24 cellular contexts compared by ENCODE assay signal in genomic region chrX:100643212-100643611, GRCh38. TPM values are rescaled to one million over a fixed set of nuclear protein-coding genes. Genes with fewer than 3 reads are reported as not detected.
DNase-seq lines count a peak whose midpoint lies in the region; ATAC-seq and TF ChIP-seq lines count a peak whose summit lies in the region.
"Had no signal": no experiment of that assay in that cellular context is flagged by ENCODE, and none has a peak within 500 bp of the region (broad histone marks: within the 10 kb centered on the region; RNA-seq: fewer than 3 reads in every experiment).

No MANE protein-coding gene starts in this region.

- H3K4me2 ChIP-seq in GM23248 (ENCODE audit: unreplicated experiment) = peak overlapping the region; percentile 88
- no peak overlapping the region for H3K4me2 ChIP-seq in fibroblast of lung (ENCODE audit: extremely low read depth, insufficient read depth, low read length)
- peak overlapping the region; percentile 53 for H3K4me2 ChIP-seq in skeletal muscle satellite cell (ENCODE audit: low read length)

- H2AFZ ChIP-seq in GM23248 (no peak overlapping the region; the same call in 1 of the 2 replicates), fibroblast of lung (ENCODE audit: low read length) (no peak overlapping the region)

- H3K4me1 ChIP-seq in GM23248 (ENCODE audit: insufficient read depth) = peaks cover 37% of the 10 kb centered on the region
- H3K4me1 ChIP-seq in fibroblast of lung (ENCODE audit: control insufficient read depth, extremely low read depth, insufficient read depth, low read length) = peaks cover 21% of the 10 kb centered on the region
- peaks cover 33% of the 10 kb centered on the region for H3K4me1 ChIP-seq in skeletal muscle satellite cell (ENCODE audit: control insufficient read depth, insufficient read depth, low read length)
- H3K4me1 ChIP-seq: right atrium auricular region had no signal

- H3K9ac ChIP-seq in GM23248 (peak overlapping the region; percentile 85), fibroblast of lung (ENCODE audit: insufficient read depth, low read length) (no peak overlapping the region), skeletal muscle satellite cell (ENCODE audit: low read depth, low read length) (peak overlapping the region; percentile 55)

- H3K9me2 ChIP-seq in GM23248 (ENCODE audit: insufficient read depth) = no peaks in the 10 kb centered on the region

- ATAC-seq in HG02970 (IDR thresholded peaks at IDR 0.05; ENCODE audit: low FRiP score, unreplicated experiment) (no peak), HG03520 (IDR thresholded peaks at IDR 0.05; ENCODE audit: unreplicated experiment) (no peak), left colon (no peak)
- ATAC-seq: naive thymus-derived CD8-positive, alpha-beta T cell had no signal

- H3K4me3 ChIP-seq in GM23248 = peak overlapping the region; percentile 74
- no peak overlapping the region for H3K4me3 ChIP-seq in brain microvascular endothelial cell (ENCODE audit: low read depth, low read length)
- H3K4me3 ChIP-seq in fibroblast of lung (replicated peaks in 1 of 4; ENCODE audit: control extremely low read depth in 1 of 4, insufficient read depth in 1 of 4, low read depth in 3 of 4, low read length in 4 of 4) = peak overlapping the region in 1 of 4 experiments; percentile 82
- no peak overlapping the region for H3K4me3 ChIP-seq in skeletal muscle satellite cell (ENCODE audit: low read length)
- H3K4me3 ChIP-seq: HAP-1, ovary, right atrium auricular region had no signal

- H3K27ac ChIP-seq in GM23248 (peak overlapping the region; percentile 84), brain microvascular endothelial cell (peak overlapping the region; percentile 79), fibroblast of lung (ENCODE audit: insufficient read depth, low read length) (peak overlapping the region; percentile 60)
- H3K27ac ChIP-seq: C4-2B, ovary had no signal

- 73 to 79% methylated on average over 8 to 11 of the region's 11 CpGs for WGBS in GM23248 (ENCODE audit: low coverage in 1 of 2, low lambda C conversion rate in 2 of 2, missing lambda C conversion rate in 2 of 2), 2 experiments

- H4K20me1 ChIP-seq in GM23248 (ENCODE audit: insufficient read depth) (no peaks in the 10 kb centered on the region), fibroblast of lung (ENCODE audit: control insufficient read depth, extremely low read depth, insufficient read depth, low read length) (no peaks in the 10 kb centered on the region)

- intact Hi-C loops in left colon (cut with DNase I, micrococcal nuclease) = no loop called here

- H3F3A ChIP-seq in GM23248 (ENCODE audit: insufficient read depth) = peaks cover 39% of the 10 kb centered on the region

- DNase-seq in GM23248 (no peak), brain microvascular endothelial cell (no peak), fibroblast of lung (ENCODE audit: low read depth in 2 of 2) (no peak), amniotic stem cell (lab: John Stamatoyannopoulos, UW) (no peak), left colon (no peak)
- DNase-seq: activated CD4-positive, alpha-beta memory T cell treated with anti-CD3 and anti-CD28 coated beads for 36 hours; activated CD4-positive, CD25-positive, alpha-beta regulatory T cell; activated effector memory CD4-positive, alpha-beta T cell treated with anti-CD3 and anti-CD28 coated beads, Interleukin-2, amount 50 U/mL, for 16 hours; cortex of kidney; KG1; kidney; naive thymus-derived CD8-positive, alpha-beta T cell; NCI-H526 treated with DMSO at 0.1 percent for 48 hours; stimulated activated CD4-positive, alpha-beta T cell treated with anti-CD3 and anti-CD28 coated beads, Interleukin-15, amount 100 ng/mL, for 24 hours; stimulated activated CD8-positive, alpha-beta memory T cell treated with anti-CD3 and anti-CD28 coated beads, Interleukin-4, amount 100 ng/mL, for 48 hours had no signal

- H3K36me3 ChIP-seq in GM23248 (ENCODE audit: low read depth) (no peaks in the 10 kb centered on the region), brain microvascular endothelial cell (replicated peaks) (no peaks in the 10 kb centered on the region), fibroblast of lung (ENCODE audit: control insufficient read depth, insufficient read depth, low read length) (no peaks in the 10 kb centered on the region), skeletal muscle satellite cell (ENCODE audit: insufficient read depth, low read length) (no peaks in the 10 kb centered on the region)
- H3K36me3 ChIP-seq: HAP-1, ovary, right atrium auricular region had no signal

- H3K9me3 ChIP-seq in GM23248 (ENCODE audit: low read depth) (no peaks in the 10 kb centered on the region), fibroblast of lung (ENCODE audit: control insufficient read depth, insufficient read depth, low read depth, low read length) (no peaks in the 10 kb centered on the region), skeletal muscle satellite cell (replicated peaks; ENCODE audit: low read length) (no peaks in the 10 kb centered on the region)
- H3K9me3 ChIP-seq: HAP-1, ovary, right atrium auricular region had no signal

- H3K27me3 ChIP-seq in GM23248 (replicated peaks; ENCODE audit: insufficient read depth) = no peaks in the 10 kb centered on the region
- no peaks in the 10 kb centered on the region for H3K27me3 ChIP-seq in brain microvascular endothelial cell (replicated peaks)
- H3K27me3 ChIP-seq in fibroblast of lung (ENCODE audit: control insufficient read depth, insufficient read depth, low read length) = no peaks in the 10 kb centered on the region
- no peaks in the 10 kb centered on the region for H3K27me3 ChIP-seq in skeletal muscle satellite cell (ENCODE audit: control insufficient read depth, insufficient read depth, low read length)
- H3K27me3 ChIP-seq: ovary, right atrium auricular region had no signal

- in situ Hi-C loops in GM23248 (cut with MboI) (no loop called here), brain microvascular endothelial cell (cut with HindIII; ENCODE audit: low pct_ligation_motif_present, low sequenced_read_pairs) (no loop called here)

- no peak for TF ChIP-seq CTCF in brain microvascular endothelial cell (IDR thresholded peaks at IDR 0.05; ENCODE audit: low read depth, low read length, missing control alignments)
- TF ChIP-seq CTCF in fibroblast of lung (conservative IDR thresholded peaks at IDR 0.05 in 1 of 2, IDR thresholded peaks at IDR 0.05 in 1 of 2; ENCODE audit: low read depth in 1 of 2, low read length in 2 of 2) = no peak

- 0 out of 2 replicates have a peak, but pooled peaks cover 19% of the 10 kb centered on the region for H3K79me2 ChIP-seq in GM23248 (ENCODE audit: insufficient read depth)
- peaks cover 12% of the 10 kb centered on the region for H3K79me2 ChIP-seq in fibroblast of lung (ENCODE audit: control insufficient read depth, insufficient read depth, low read length)

RNA-seq across cellular contexts. Expression of gene SRPX2, which starts 0.8 kb away (rescaled TPM):
- 36.5 and 36.7 TPM in 2 replicates for total RNA-seq in GM23248 (2014; rRNA removed; shearing (Covaris generic))
- polyA plus RNA-seq in GM23248 (2016; fragmentation: Nextera tagmentation; extraction: Ambion mirVana) = 40.3 and 40.4 TPM in 2 replicates
- 13.4 and 18.2 TPM in 2 replicates for total RNA-seq in fibroblast of lung
- polyA plus RNA-seq in fibroblast of lung = 41.1 and 77.6 TPM in 2 replicates
- 35.7 and 69.7 TPM in 2 replicates for polyA plus RNA-seq in fibroblast of lung (2012)
- 47.3 and 76.4 TPM in 2 replicates for polyA minus RNA-seq in fibroblast of lung (ENCODE audit: low replicate concordance)
- total RNA-seq in skeletal muscle satellite cell (2012; rRNA removed) = 53.7 and 99.2 TPM in 2 replicates
- total RNA-seq in left colon = 10 to 100 TPM in 1 of 2 donors, 1 to 10 TPM in 1; 4.5 to 10.5 TPM
- total RNA-seq: activated CD4-positive, alpha-beta memory T cell treated with anti-CD3 and anti-CD28 coated beads for 36 hours; naive thymus-derived CD8-positive, alpha-beta T cell had no signal
- polyA plus RNA-seq: naive thymus-derived CD8-positive, alpha-beta T cell had no signal

RNA-seq across cellular contexts. Expression of gene TSPAN6, which starts 6.6 kb away (rescaled TPM):
- 24.3 and 29.3 TPM in 2 replicates for total RNA-seq in GM23248 (2014; rRNA removed; shearing (Covaris generic))
- 36.5 and 37.8 TPM in 2 replicates for polyA plus RNA-seq in GM23248 (2016; fragmentation: Nextera tagmentation; extraction: Ambion mirVana)
- total RNA-seq in fibroblast of lung = 29.2 and 35.4 TPM in 2 replicates
- polyA plus RNA-seq in fibroblast of lung = 24.9 and 34.1 TPM in 2 replicates
- 18.9 and 22.1 TPM in 2 replicates for polyA plus RNA-seq in fibroblast of lung (2012)
- polyA minus RNA-seq in fibroblast of lung (ENCODE audit: low replicate concordance) = 4.4 and 5.2 TPM in 2 replicates
- total RNA-seq in skeletal muscle satellite cell (2012; rRNA removed) = 16.2 and 21.6 TPM in 2 replicates
- total RNA-seq in left colon = 100 to 1,000 TPM in 1 of 2 donors, 10 to 100 TPM in 1; 93.9 to 154 TPM

RNA-seq across cellular contexts. Expression of gene TNMD, which starts 58.5 kb away (rescaled TPM):
- total RNA-seq in GM23248 (2014; rRNA removed; shearing (Covaris generic)) = not detected in 2 replicates
- polyA plus RNA-seq in GM23248 (2016; fragmentation: Nextera tagmentation; extraction: Ambion mirVana) (not detected in 2 replicates), fibroblast of lung (not detected in 2 replicates)
- total RNA-seq in fibroblast of lung (not detected in 2 replicates), left colon (1 to 10 TPM; 1.1 TPM)
- not detected in 2 replicates for polyA plus RNA-seq in fibroblast of lung (2012)
- polyA minus RNA-seq in fibroblast of lung (ENCODE audit: low replicate concordance) = not detected in 2 replicates
- not detected in 2 replicates for total RNA-seq in skeletal muscle satellite cell (2012; rRNA removed)
- total RNA-seq: activated CD4-positive, alpha-beta memory T cell treated with anti-CD3 and anti-CD28 coated beads for 36 hours; HT1080; naive thymus-derived CD8-positive, alpha-beta T cell; ureter had no signal
- polyA plus RNA-seq: naive thymus-derived CD8-positive, alpha-beta T cell had no signal
